ENCODE assay signal across 9 cellular contexts in genomic region chr5:157596449-157596848, GRCh38. TPM values are rescaled to one million over a fixed set of nuclear protein-coding genes. Genes with fewer than 3 reads are reported as not detected.
DNase-seq lines count a peak whose midpoint lies in the region; ATAC-seq and TF ChIP-seq lines count a peak whose summit lies in the region.
"Had no signal": no experiment of that assay in that cellular context is flagged by ENCODE, and none has a peak within 500 bp of the region (broad histone marks: within the 10 kb centered on the region; RNA-seq: fewer than 3 reads in every experiment).

No MANE protein-coding gene starts in this region.

- no peaks in the 10 kb centered on the region for H3K27me3 ChIP-seq in gastrocnemius medialis
- H3K27me3 ChIP-seq: pancreas had no signal

- peak; percentile 68 for TF ChIP-seq POLR2A in GM18505 (IDR thresholded peaks at IDR 0.05; ENCODE audit: borderline replicate concordance, extremely low read depth, insufficient read depth, insufficient read length)
- TF ChIP-seq POLR2A in gastrocnemius medialis (IDR thresholded peaks at IDR 0.05), result no peak

- H3K4me3 Mint-ChIP-seq in IgD-negative memory B cell, result peak overlapping the region in 3 of 4 donors; percentile 67 to 73 (median 69)
- no peak overlapping the region for H3K4me3 Mint-ChIP-seq in dendritic cell treated with granulocyte-macrophage colony-stimulating factor and Interleukin-4, amounts not matched to agents 40 ng/mL and 50 ng/mL, for 4 days

- no peak overlapping the region for H3K4me3 ChIP-seq in gastrocnemius medialis
- H3K4me3 ChIP-seq: pancreas had no signal

- H3K27me3 Mint-ChIP-seq in IgD-negative memory B cell, result no peaks in the 10 kb centered on the region
- peaks cover 2% of the 10 kb centered on the region for H3K27me3 Mint-ChIP-seq in dendritic cell treated with granulocyte-macrophage colony-stimulating factor and Interleukin-4, amounts not matched to agents 40 ng/mL and 50 ng/mL, for 4 days

- peaks cover 10% of the 10 kb centered on the region for H3K36me3 Mint-ChIP-seq in IgD-negative memory B cell
- no peaks in the 10 kb centered on the region for H3K36me3 Mint-ChIP-seq in dendritic cell treated with granulocyte-macrophage colony-stimulating factor and Interleukin-4, amounts not matched to agents 40 ng/mL and 50 ng/mL, for 4 days (ENCODE audit: low read depth)

- H3K4me1 ChIP-seq in gastrocnemius medialis, result peaks cover 0 to 5% of the 10 kb centered on the region in 2 donors
- H3K4me1 ChIP-seq: pancreas had no signal

- no peaks in the 10 kb centered on the region for H3K9me3 ChIP-seq in gastrocnemius medialis
- H3K9me3 ChIP-seq: pancreas had no signal

- in situ Hi-C loops in gastrocnemius medialis (cut with MboI; ENCODE audit: low sequenced_read_pairs in 4 of 4), result no loop called here

- peaks cover 0 to 3% (median 0%) of the 10 kb centered on the region in 3 donors for H3K9me3 Mint-ChIP-seq in IgD-negative memory B cell
- no peaks in the 10 kb centered on the region for H3K9me3 Mint-ChIP-seq in dendritic cell treated with granulocyte-macrophage colony-stimulating factor and Interleukin-4, amounts not matched to agents 40 ng/mL and 50 ng/mL, for 4 days

- H3K27ac Mint-ChIP-seq in IgD-negative memory B cell, result peak overlapping the region; percentile 90 to 93 (median 91)
- peak overlapping the region; percentile 80 for H3K27ac Mint-ChIP-seq in dendritic cell treated with granulocyte-macrophage colony-stimulating factor and Interleukin-4, amounts not matched to agents 40 ng/mL and 50 ng/mL, for 4 days

- DNase-seq in NCI-H1092 treated with DMSO at 0.1 percent for 48 hours (lab: John Stamatoyannopoulos, UW) (no peak), caudate nucleus (lab: John Stamatoyannopoulos, UW) (no peak), gastrocnemius medialis (no peak)
- DNase-seq in NK-92 treated with Interleukin-12 subunit alpha and Interleukin-12 subunit beta, amount 100 ng/mL, for 24 hours (lab: John Stamatoyannopoulos, UW), result no peak
- DNase-seq: pancreas had no signal

- H3K27ac ChIP-seq in caudate nucleus (ENCODE audit: low read depth, low read length), result no peak overlapping the region
- no peak overlapping the region for H3K27ac ChIP-seq in gastrocnemius medialis
- H3K27ac ChIP-seq: pancreas had no signal

- no peaks in the 10 kb centered on the region for H3K36me3 ChIP-seq in gastrocnemius medialis
- H3K36me3 ChIP-seq: pancreas had no signal

- intact Hi-C loops in dendritic cell treated with granulocyte-macrophage colony-stimulating factor and Interleukin-4, amounts not matched to agents 40 ng/mL and 50 ng/mL, for 4 days (cut with micrococcal nuclease), result loop anchor here (2.0 kb wide), 1 partner anchor 14 kb away; no protein-coding TSS in a partner anchor
- intact Hi-C loops in gastrocnemius medialis (cut with DNase I; ENCODE audit: low total_unique reads), result no loop called here

- TF ChIP-seq CTCF in gastrocnemius medialis (IDR thresholded peaks at IDR 0.05 in 4 of 5, conservative IDR thresholded peaks at IDR 0.05 in 1 of 5), result no peak

- ATAC-seq in GM18505 (IDR thresholded peaks at IDR 0.05; ENCODE audit: unreplicated experiment), result peak; percentile 75
- peak; percentile 83 for ATAC-seq in GM21529 (IDR thresholded peaks at IDR 0.05; ENCODE audit: unreplicated experiment)
- no peak for ATAC-seq in gastrocnemius medialis

- peaks cover 71 to 86% (median 79%) of the 10 kb centered on the region in 3 donors for H3K4me1 Mint-ChIP-seq in IgD-negative memory B cell
- peaks cover 90% of the 10 kb centered on the region for H3K4me1 Mint-ChIP-seq in dendritic cell treated with granulocyte-macrophage colony-stimulating factor and Interleukin-4, amounts not matched to agents 40 ng/mL and 50 ng/mL, for 4 days (ENCODE audit: low read depth)

RNA-seq across cellular contexts. Expression of gene ADAM19, which starts 20.9 kb away (rescaled TPM):
- 45.1 TPM for polyA plus RNA-seq in IgD-negative memory B cell
- under 1 TPM; 0.39 to 0.97 (median 0.76) TPM for total RNA-seq in gastrocnemius medialis

RNA-seq across cellular contexts. Expression of gene SOX30, which starts 55.8 kb away (rescaled TPM):
- polyA plus RNA-seq in IgD-negative memory B cell, result 0.81 TPM
- total RNA-seq in gastrocnemius medialis, result not detected
- total RNA-seq: pancreas had no signal

Comparison
In these comparisons a context has a peak if more than half of its experiments do, and no peak if none do; other contexts are left out.
1. ATAC-seq: peak in GM18505 (single experiment) and GM21529 (single experiment); none in gastrocnemius medialis (0 of 2).